In genomic region chr1:202235856-202236837, GRCh38 we compare ENCODE assay signal across 1 cellular context.
A peak's percentile ranks its signal among the peaks of the same experiment; 100 is the strongest.
TF ChIP-seq lines count a peak whose summit lies in the region.

No MANE protein-coding gene starts in this region.

TF ChIP-seq in HEK293, 187 proteins besides CTCF, POLR2A, EP300 and RAD21 (continued from another document and continues in another):
- TF ChIP-seq SP7 (tag by site-specific recombination; IDR thresholded peaks at IDR 0.05) (no peak; the same call in none of the 2 replicates), ZNF223 (tag by site-specific recombination; IDR thresholded peaks at IDR 0.05) (no peak), ZNF23 (tag by site-specific recombination; IDR thresholded peaks at IDR 0.05; ENCODE audit: borderline replicate concordance) (no peak), ZNF791 (tag by site-specific recombination; IDR thresholded peaks at IDR 0.05) (no peak), PBX3 (CRISPR knock-in tag; IDR thresholded peaks at IDR 0.05) (no peak), ZNF654 (tag by site-specific recombination; IDR thresholded peaks at IDR 0.05; ENCODE audit: low read depth) (no peak), ZNF155 (tag by site-specific recombination; IDR thresholded peaks at IDR 0.05) (no peak), ZNF677 (tag by site-specific recombination; IDR thresholded peaks at IDR 0.05) (no peak), ZNF792 (tag by site-specific recombination; IDR thresholded peaks at IDR 0.05) (peak; percentile 96), MYNN (tag by site-specific recombination; IDR thresholded peaks at IDR 0.05; ENCODE audit: borderline replicate concordance) (no peak), ZNF274 (IDR thresholded peaks at IDR 0.05; ENCODE audit: low read length) (no peak), ZNF274 (tag by site-specific recombination; IDR thresholded peaks at IDR 0.05; ENCODE audit: borderline replicate concordance) (no peak), ZNF266 (tag by site-specific recombination; IDR thresholded peaks at IDR 0.05; ENCODE audit: low read depth) (no peak), ZNF221 (tag by site-specific recombination; IDR thresholded peaks at IDR 0.05; ENCODE audit: borderline replicate concordance) (no peak), ZNF530 (tag by site-specific recombination; IDR thresholded peaks at IDR 0.05; ENCODE audit: low read depth) (no peak), ZNF830 (tag by site-specific recombination; IDR thresholded peaks at IDR 0.05; ENCODE audit: low read depth) (no peak), OSR2 (tag by site-specific recombination; IDR thresholded peaks at IDR 0.05) (0 out of 2 replicates have a peak, but pooled peaks have one; percentile 37), KLF16 (tag by site-specific recombination; IDR thresholded peaks at IDR 0.05) (no peak; the same call in 1 of the 2 replicates), ZNF837 (tag by site-specific recombination; IDR thresholded peaks at IDR 0.05) (no peak), ZBTB48 (tag by site-specific recombination; IDR thresholded peaks at IDR 0.05) (no peak), ZNF544 (tag by site-specific recombination; IDR thresholded peaks at IDR 0.05) (no peak), KLF9 (tag by site-specific recombination; IDR thresholded peaks at IDR 0.05; ENCODE audit: low read depth) (no peak), ZNF560 (tag by site-specific recombination; IDR thresholded peaks at IDR 0.05; ENCODE audit: borderline replicate concordance) (no peak), ZNF76 (tag by site-specific recombination; IDR thresholded peaks at IDR 0.05; ENCODE audit: borderline replicate concordance, low read depth) (peak; percentile 6; the same call in 1 of the 2 replicates), ZNF426 (tag by site-specific recombination; IDR thresholded peaks at IDR 0.05) (no peak), ZFHX2 (tag by site-specific recombination; conservative IDR thresholded peaks at IDR 0.05) (peak; percentile 40), ZNF18 (tag by site-specific recombination; IDR thresholded peaks at IDR 0.05) (peak; percentile 26; the same call in 1 of the 2 replicates), GLIS1 (tag by site-specific recombination; IDR thresholded peaks at IDR 0.05) (peak; percentile 83), ZFP3 (tag by site-specific recombination; IDR thresholded peaks at IDR 0.05; ENCODE audit: low read depth) (no peak), KLF10 (tag by site-specific recombination; IDR thresholded peaks at IDR 0.05) (peak; percentile 78), ZNF324 (tag by site-specific recombination; IDR thresholded peaks at IDR 0.05) (no peak), ZNF391 (tag by site-specific recombination; IDR thresholded peaks at IDR 0.05; ENCODE audit: borderline replicate concordance, low read depth) (no peak), ZNF610 (tag by site-specific recombination; IDR thresholded peaks at IDR 0.05; ENCODE audit: borderline replicate concordance) (0 out of 2 replicates have a peak, but pooled peaks have one; percentile 42), ZBTB17 (tag by site-specific recombination; IDR thresholded peaks at IDR 0.05) (no peak), AEBP2 (tag by site-specific recombination; IDR thresholded peaks at IDR 0.05; ENCODE audit: borderline replicate concordance) (no peak), ZNF132 (tag by site-specific recombination; IDR thresholded peaks at IDR 0.05; ENCODE audit: borderline replicate concordance) (no peak), ZNF549 (tag by site-specific recombination; IDR thresholded peaks at IDR 0.05) (no peak), ZNF658 (tag by site-specific recombination; IDR thresholded peaks at IDR 0.05) (no peak), ZFP37 (tag by site-specific recombination; IDR thresholded peaks at IDR 0.05) (peak; percentile 70; the same call in 1 of the 2 replicates), ZNF133 (tag by site-specific recombination; IDR thresholded peaks at IDR 0.05) (no peak), PRDM1 (tag by site-specific recombination; IDR thresholded peaks at IDR 0.05) (peak; percentile 28; the same call in 1 of the 2 replicates)
- TF ChIP-seq, protein P1, sequence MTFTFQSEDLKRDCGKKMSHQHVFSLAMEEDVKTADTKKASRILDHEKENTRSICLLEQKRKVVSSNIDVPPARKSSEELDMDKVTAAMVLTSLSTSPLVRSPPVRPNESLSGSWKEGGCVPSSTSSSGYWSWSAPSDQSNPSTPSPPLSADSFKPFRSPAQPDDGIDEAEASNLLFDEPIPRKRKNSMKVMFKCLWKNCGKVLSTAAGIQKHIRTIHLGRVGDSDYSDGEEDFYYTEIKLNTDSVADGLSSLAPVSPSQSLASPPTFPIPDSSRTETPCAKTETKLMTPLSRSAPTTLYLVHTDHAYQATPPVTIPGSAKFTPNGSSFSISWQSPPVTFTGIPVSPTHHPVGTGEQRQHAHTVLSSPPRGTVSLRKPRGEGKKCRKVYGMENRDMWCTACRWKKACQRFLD (tag by site-specific recombination; IDR thresholded peaks at IDR 0.05), result no peak
- TF ChIP-seq, protein P2, sequence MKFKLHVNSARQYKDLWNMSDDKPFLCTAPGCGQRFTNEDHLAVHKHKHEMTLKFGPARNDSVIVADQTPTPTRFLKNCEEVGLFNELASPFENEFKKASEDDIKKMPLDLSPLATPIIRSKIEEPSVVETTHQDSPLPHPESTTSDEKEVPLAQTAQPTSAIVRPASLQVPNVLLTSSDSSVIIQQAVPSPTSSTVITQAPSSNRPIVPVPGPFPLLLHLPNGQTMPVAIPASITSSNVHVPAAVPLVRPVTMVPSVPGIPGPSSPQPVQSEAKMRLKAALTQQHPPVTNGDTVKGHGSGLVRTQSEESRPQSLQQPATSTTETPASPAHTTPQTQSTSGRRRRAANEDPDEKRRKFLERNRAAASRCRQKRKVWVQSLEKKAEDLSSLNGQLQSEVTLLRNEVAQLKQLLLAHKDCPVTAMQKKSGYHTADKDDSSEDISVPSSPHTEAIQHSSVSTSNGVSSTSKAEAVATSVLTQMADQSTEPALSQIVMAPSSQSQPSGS (tag by site-specific recombination; IDR thresholded peaks at IDR 0.05; ENCODE audit: low read depth), result 0 out of 2 replicates have a peak, but pooled peaks have one; percentile 14
- TF ChIP-seq, protein P3, sequence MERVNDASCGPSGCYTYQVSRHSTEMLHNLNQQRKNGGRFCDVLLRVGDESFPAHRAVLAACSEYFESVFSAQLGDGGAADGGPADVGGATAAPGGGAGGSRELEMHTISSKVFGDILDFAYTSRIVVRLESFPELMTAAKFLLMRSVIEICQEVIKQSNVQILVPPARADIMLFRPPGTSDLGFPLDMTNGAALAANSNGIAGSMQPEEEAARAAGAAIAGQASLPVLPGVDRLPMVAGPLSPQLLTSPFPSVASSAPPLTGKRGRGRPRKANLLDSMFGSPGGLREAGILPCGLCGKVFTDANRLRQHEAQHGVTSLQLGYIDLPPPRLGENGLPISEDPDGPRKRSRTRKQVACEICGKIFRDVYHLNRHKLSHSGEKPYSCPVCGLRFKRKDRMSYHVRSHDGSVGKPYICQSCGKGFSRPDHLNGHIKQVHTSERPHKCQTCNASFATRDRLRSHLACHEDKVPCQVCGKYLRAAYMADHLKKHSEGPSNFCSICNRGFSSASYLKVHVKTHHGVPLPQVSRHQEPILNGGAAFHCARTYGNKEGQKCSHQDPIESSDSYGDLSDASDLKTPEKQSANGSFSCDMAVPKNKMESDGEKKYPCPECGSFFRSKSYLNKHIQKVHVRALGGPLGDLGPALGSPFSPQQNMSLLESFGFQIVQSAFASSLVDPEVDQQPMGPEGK (tag by site-specific recombination; IDR thresholded peaks at IDR 0.05), result peak; percentile 93
- TF ChIP-seq, protein P4, sequence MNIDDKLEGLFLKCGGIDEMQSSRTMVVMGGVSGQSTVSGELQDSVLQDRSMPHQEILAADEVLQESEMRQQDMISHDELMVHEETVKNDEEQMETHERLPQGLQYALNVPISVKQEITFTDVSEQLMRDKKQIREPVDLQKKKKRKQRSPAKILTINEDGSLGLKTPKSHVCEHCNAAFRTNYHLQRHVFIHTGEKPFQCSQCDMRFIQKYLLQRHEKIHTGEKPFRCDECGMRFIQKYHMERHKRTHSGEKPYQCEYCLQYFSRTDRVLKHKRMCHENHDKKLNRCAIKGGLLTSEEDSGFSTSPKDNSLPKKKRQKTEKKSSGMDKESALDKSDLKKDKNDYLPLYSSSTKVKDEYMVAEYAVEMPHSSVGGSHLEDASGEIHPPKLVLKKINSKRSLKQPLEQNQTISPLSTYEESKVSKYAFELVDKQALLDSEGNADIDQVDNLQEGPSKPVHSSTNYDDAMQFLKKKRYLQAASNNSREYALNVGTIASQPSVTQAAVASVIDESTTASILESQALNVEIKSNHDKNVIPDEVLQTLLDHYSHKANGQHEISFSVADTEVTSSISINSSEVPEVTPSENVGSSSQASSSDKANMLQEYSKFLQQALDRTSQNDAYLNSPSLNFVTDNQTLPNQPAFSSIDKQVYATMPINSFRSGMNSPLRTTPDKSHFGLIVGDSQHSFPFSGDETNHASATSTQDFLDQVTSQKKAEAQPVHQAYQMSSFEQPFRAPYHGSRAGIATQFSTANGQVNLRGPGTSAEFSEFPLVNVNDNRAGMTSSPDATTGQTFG (tag by site-specific recombination; IDR thresholded peaks at IDR 0.05; ENCODE audit: borderline replicate concordance), result no peak
- TF ChIP-seq, protein P5, sequence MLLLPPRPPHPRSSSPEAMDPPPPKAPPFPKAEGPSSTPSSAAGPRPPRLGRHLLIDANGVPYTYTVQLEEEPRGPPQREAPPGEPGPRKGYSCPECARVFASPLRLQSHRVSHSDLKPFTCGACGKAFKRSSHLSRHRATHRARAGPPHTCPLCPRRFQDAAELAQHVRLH (tag by site-specific recombination; IDR thresholded peaks at IDR 0.05), result no peak; the same call in 1 of the 2 replicates
- TF ChIP-seq, protein P6, sequence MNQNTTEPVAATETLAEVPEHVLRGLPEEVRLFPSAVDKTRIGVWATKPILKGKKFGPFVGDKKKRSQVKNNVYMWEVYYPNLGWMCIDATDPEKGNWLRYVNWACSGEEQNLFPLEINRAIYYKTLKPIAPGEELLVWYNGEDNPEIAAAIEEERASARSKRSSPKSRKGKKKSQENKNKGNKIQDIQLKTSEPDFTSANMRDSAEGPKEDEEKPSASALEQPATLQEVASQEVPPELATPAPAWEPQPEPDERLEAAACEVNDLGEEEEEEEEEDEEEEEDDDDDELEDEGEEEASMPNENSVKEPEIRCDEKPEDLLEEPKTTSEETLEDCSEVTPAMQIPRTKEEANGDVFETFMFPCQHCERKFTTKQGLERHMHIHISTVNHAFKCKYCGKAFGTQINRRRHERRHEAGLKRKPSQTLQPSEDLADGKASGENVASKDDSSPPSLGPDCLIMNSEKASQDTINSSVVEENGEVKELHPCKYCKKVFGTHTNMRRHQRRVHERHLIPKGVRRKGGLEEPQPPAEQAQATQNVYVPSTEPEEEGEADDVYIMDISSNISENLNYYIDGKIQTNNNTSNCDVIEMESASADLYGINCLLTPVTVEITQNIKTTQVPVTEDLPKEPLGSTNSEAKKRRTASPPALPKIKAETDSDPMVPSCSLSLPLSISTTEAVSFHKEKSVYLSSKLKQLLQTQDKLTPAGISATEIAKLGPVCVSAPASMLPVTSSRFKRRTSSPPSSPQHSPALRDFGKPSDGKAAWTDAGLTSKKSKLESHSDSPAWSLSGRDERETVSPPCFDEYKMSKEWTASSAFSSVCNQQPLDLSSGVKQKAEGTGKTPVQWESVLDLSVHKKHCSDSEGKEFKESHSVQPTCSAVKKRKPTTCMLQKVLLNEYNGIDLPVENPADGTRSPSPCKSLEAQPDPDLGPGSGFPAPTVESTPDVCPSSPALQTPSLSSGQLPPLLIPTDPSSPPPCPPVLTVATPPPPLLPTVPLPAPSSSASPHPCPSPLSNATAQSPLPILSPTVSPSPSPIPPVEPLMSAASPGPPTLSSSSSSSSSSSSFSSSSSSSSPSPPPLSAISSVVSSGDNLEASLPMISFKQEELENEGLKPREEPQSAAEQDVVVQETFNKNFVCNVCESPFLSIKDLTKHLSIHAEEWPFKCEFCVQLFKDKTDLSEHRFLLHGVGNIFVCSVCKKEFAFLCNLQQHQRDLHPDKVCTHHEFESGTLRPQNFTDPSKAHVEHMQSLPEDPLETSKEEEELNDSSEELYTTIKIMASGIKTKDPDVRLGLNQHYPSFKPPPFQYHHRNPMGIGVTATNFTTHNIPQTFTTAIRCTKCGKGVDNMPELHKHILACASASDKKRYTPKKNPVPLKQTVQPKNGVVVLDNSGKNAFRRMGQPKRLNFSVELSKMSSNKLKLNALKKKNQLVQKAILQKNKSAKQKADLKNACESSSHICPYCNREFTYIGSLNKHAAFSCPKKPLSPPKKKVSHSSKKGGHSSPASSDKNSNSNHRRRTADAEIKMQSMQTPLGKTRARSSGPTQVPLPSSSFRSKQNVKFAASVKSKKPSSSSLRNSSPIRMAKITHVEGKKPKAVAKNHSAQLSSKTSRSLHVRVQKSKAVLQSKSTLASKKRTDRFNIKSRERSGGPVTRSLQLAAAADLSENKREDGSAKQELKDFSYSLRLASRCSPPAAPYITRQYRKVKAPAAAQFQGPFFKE (tag by site-specific recombination; IDR thresholded peaks at IDR 0.05; ENCODE audit: borderline replicate concordance), result no peak
